In the genomic region with DNA sequence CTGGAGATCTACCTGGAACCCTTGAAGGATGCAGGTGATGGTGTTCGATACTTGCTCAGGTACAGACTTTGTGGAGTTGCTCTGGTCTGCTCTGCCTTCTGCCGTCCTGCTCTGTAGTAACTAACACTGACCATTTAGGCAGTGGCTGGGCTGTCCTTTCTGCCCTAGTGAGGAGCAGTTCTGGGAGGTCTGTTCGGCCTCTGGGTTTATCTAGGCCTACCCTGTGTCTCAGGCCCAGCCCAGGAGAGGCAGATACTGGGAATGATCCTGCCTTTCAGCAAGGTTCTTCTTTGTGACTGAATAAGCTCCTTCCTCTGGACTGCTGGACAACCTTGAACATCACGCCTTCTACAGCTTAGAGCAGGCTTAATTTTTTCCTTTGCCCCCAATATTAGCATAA, we compare ENCODE assay signal across 1 cellular context.
TF ChIP-seq lines count a peak whose summit lies in the region.

No MANE protein-coding gene starts in this region.

TF ChIP-seq in K562, 482 proteins besides CTCF, POLR2A, EP300 and RAD21:
- TF ChIP-seq ZFX (CRISPR knock-in tag; IDR thresholded peaks at IDR 0.05) (peak; percentile 18; the same call in 1 of the 2 replicates), ETV6 (IDR thresholded peaks at IDR 0.05; ENCODE audit: borderline replicate concordance in 1 of 2, low read depth in 2 of 2, low read length in 1 of 2) (no peak), ETV6 (CRISPR knock-in tag; IDR thresholded peaks at IDR 0.05; ENCODE audit: borderline replicate concordance) (no peak), PTRF (tag; IDR thresholded peaks at IDR 0.05) (no peak), TCF3 (CRISPR knock-in tag; IDR thresholded peaks at IDR 0.05) (peak; percentile 33), PHF8 (IDR thresholded peaks at IDR 0.05; ENCODE audit: borderline replicate concordance, low read length) (no peak), TBP (optimal IDR thresholded peaks at IDR 0.05; ENCODE audit: low read depth, low read length) (peak; percentile 31), SIX5 (IDR thresholded peaks at IDR 0.05; ENCODE audit: borderline replicate concordance in 1 of 2, insufficient read depth in 1 of 2, low read depth in 1 of 2, low read length in 2 of 2) (no peak), SIN3B (IDR thresholded peaks at IDR 0.05; ENCODE audit: low read depth) (no peak), CBFA2T3 (IDR thresholded peaks at IDR 0.05) (peak; percentile 35), CBFB (CRISPR knock-in tag; IDR thresholded peaks at IDR 0.05) (no peak), ZSCAN29 (IDR thresholded peaks at IDR 0.05) (no peak)
TF ChIP-seq in K562: peak in this region for 4.
